Comparison of ENCODE assay signal across 14 cellular contexts in genomic region chr3:65575376-65575840, GRCh38.
DNase-seq lines count a peak whose midpoint lies in the region; ATAC-seq, FAIRE-seq and TF ChIP-seq lines count a peak whose summit lies in the region.
"Had no signal": no experiment of that assay in that cellular context is flagged by ENCODE, and none has a peak within 500 bp of the region (broad histone marks: within the 10 kb centered on the region; RNA-seq: fewer than 3 reads in every experiment).

No MANE protein-coding gene starts in this region.

- TF ChIP-seq POLR2A in erythroblast (IDR thresholded peaks at IDR 0.05; ENCODE audit: low read length): no peak

- no peak for TF ChIP-seq CTCF in D721Med (IDR thresholded peaks at IDR 0.05; ENCODE audit: insufficient read depth, missing control alignments)

- peak; percentile 52 for ATAC-seq in left colon
- ATAC-seq in HG03565 (IDR thresholded peaks at IDR 0.05; ENCODE audit: unreplicated experiment): no peak

- DNase-seq in AG20443 (ENCODE audit: low spot score): peak; percentile 21
- DNase-seq in M059J (ENCODE audit: low read depth): peak; percentile 20
- DNase-seq in brain pericyte (ENCODE audit: low read depth, low spot score): peak; percentile 41
- DNase-seq in left colon: no peak
- no peak for DNase-seq in SKM-1 (lab: John Stamatoyannopoulos, UW; ENCODE audit: unreplicated experiment)
- DNase-seq in D721Med (ENCODE audit: insufficient read length, low spot score): no peak
- no peak for DNase-seq in erythroblast (lab: John Stamatoyannopoulos, UW)
- DNase-seq: activated CD4-positive, alpha-beta T cell treated with anti-CD3 and anti-CD28 coated beads, Interleukin-2, amount 50 U/mL, for 1 hour; activated effector memory CD4-positive, alpha-beta T cell treated with anti-CD3 and anti-CD28 coated beads, Interleukin-2, amount 50 U/mL, for 16 hours; CD4-positive, alpha-beta memory T cell; NCI-H774; T-helper 1 cell; upper lobe of left lung had no signal

- intact Hi-C loops in left colon (cut with DNase I, micrococcal nuclease): no loop called here

- no peak for FAIRE-seq in D721Med (lab: Jason Lieb, UNC)

Comparison
In these comparisons a context has a peak if more than half of its experiments do, and no peak if none do; other contexts are left out.
1. DNase-seq: peak in AG20443 (single experiment), M059J (single experiment) and brain pericyte (single experiment); none in left colon (0 of 2), SKM-1 (single experiment), D721Med (single experiment) and erythroblast (0 of 2).